2 cellular contexts compared by ENCODE assay signal in genomic region chr6:134061440-134061839, GRCh38.
TF ChIP-seq lines count a peak whose summit lies in the region.

No MANE protein-coding gene starts in this region.

TF ChIP-seq in SK-N-SH, 30 proteins besides CTCF, POLR2A, EP300 and RAD21 (continued from another document):
- TF ChIP-seq USF1 (IDR thresholded peaks at IDR 0.05; ENCODE audit: borderline replicate concordance, low read depth) (no peak), YY1 (IDR thresholded peaks at IDR 0.05; ENCODE audit: low read depth) (no peak), USF2 (IDR thresholded peaks at IDR 0.05; ENCODE audit: borderline replicate concordance, low read depth, low read length) (no peak), JUND (IDR thresholded peaks at IDR 0.05) (no peak), TEAD4 (IDR thresholded peaks at IDR 0.05; ENCODE audit: borderline replicate concordance, insufficient read depth) (no peak), MXI1 (IDR thresholded peaks at IDR 0.05; ENCODE audit: low read depth, low read length) (no peak), REST (IDR thresholded peaks at IDR 0.05; ENCODE audit: low read depth, low read length) (no peak), EZH2phosphoT487 (IDR thresholded peaks at IDR 0.05; ENCODE audit: borderline replicate concordance, low read depth) (no peak), SMC3 (IDR thresholded peaks at IDR 0.05; ENCODE audit: low read depth, low read length) (no peak), TAF1 (IDR thresholded peaks at IDR 0.05; ENCODE audit: borderline replicate concordance, low read depth, low read length) (no peak), RXRA (IDR thresholded peaks at IDR 0.05; ENCODE audit: borderline replicate concordance, low read depth) (no peak), FOSL2 (IDR thresholded peaks at IDR 0.05; ENCODE audit: borderline replicate concordance, low read depth) (no peak), TCF12 (IDR thresholded peaks at IDR 0.05) (no peak), GABPA (IDR thresholded peaks at IDR 0.05; ENCODE audit: low read depth) (no peak)

TF ChIP-seq in SK-N-SH treated with all-trans-retinoic acid at 6 μM for 48 hours, 23 proteins besides CTCF, POLR2A, EP300 and RAD21 (continued from another document):
- TF ChIP-seq PATZ1 (CRISPR knock-in tag; IDR thresholded peaks at IDR 0.05; ENCODE audit: borderline replicate concordance), result no peak
- TF ChIP-seq SNAI2 (CRISPR knock-in tag; IDR thresholded peaks at IDR 0.05), result no peak
- TF ChIP-seq ARNTL (CRISPR knock-in tag; IDR thresholded peaks at IDR 0.05; ENCODE audit: borderline replicate concordance, low read depth), result no peak
- TF ChIP-seq ESRRG (CRISPR knock-in tag; IDR thresholded peaks at IDR 0.05), result no peak
- TF ChIP-seq ZNF565 (CRISPR knock-in tag; conservative IDR thresholded peaks at IDR 0.05; ENCODE audit: low read depth), result no peak
- TF ChIP-seq ZNF8 (CRISPR knock-in tag; IDR thresholded peaks at IDR 0.05), result no peak
- TF ChIP-seq CSRNP3 (CRISPR knock-in tag; IDR thresholded peaks at IDR 0.05), result no peak
- TF ChIP-seq BACH2 (CRISPR knock-in tag; IDR thresholded peaks at IDR 0.05; ENCODE audit: borderline replicate concordance), result no peak
- TF ChIP-seq ZNF70 (CRISPR knock-in tag; IDR thresholded peaks at IDR 0.05), result no peak
- no peak for TF ChIP-seq CREB5 (CRISPR knock-in tag; IDR thresholded peaks at IDR 0.05; ENCODE audit: low read depth)
- TF ChIP-seq OSR1 (CRISPR knock-in tag; IDR thresholded peaks at IDR 0.05), result no peak
- no peak for TF ChIP-seq ZC3H10 (CRISPR knock-in tag; IDR thresholded peaks at IDR 0.05)
TF ChIP-seq in SK-N-SH treated with all-trans-retinoic acid at 6 μM for 48 hours: peak in this region for 0.
